ENCODE assay signal across 18 cellular contexts in genomic region chr4:168558587-168558986, GRCh38.
A peak's percentile ranks its signal among the peaks of the same experiment; 100 is the strongest.
DNase-seq lines count a peak whose midpoint lies in the region; TF ChIP-seq lines count a peak whose summit lies in the region.
"Had no signal": no experiment of that assay in that cellular context is flagged by ENCODE, and none has a peak within 500 bp of the region (broad histone marks: within the 10 kb centered on the region; RNA-seq: fewer than 3 reads in every experiment).

No MANE protein-coding gene starts in this region.

- TF ChIP-seq CTCF in MCF 10A (IDR thresholded peaks at IDR 0.05; ENCODE audit: unreplicated experiment) (no peak), breast epithelium (IDR thresholded peaks at IDR 0.05) (no peak), hepatocyte (IDR thresholded peaks at IDR 0.05; ENCODE audit: poor library complexity) (no peak), type B pancreatic cell (conservative IDR thresholded peaks at IDR 0.05) (no peak), GM20000 (IDR thresholded peaks at IDR 0.05; ENCODE audit: extremely low read depth, missing control alignments) (no peak), uterus (IDR thresholded peaks at IDR 0.05) (no peak), suprapubic skin (IDR thresholded peaks at IDR 0.05) (no peak)

- BruUV-seq in MCF 10A (replicated peaks; lab: Mats Ljungman, UMichigan): no TSS peak

- whole genome bisulfite sequencing in hepatocyte (ENCODE audit: low lambda C conversion rate, missing lambda C conversion rate): 75% methylated on average over 2 of the region's 2 CpGs
- WGBS in suprapubic skin: 70% methylated on average over 2 of the region's 2 CpGs

- DNase-seq in MCF 10A (ENCODE audit: unreplicated experiment): peak; percentile 30
- DNase-seq in breast epithelium (ENCODE audit: low spot score in 2 of 2): no peak
- DNase-seq in astrocyte of the hippocampus (ENCODE audit: low read depth, low spot score): peak; percentile 44
- no peak for DNase-seq in hepatocyte (ENCODE audit: low spot score)
- DNase-seq in type B pancreatic cell (ENCODE audit: extremely low spot score, unreplicated experiment): no peak
- DNase-seq in GM20000 (ENCODE audit: low spot score): no peak
- DNase-seq in uterus: no peak
- DNase-seq in suprapubic skin (ENCODE audit: low spot score in 2 of 2): no peak
- DNase-seq: activated CD4-positive, alpha-beta T cell treated with anti-CD3 and anti-CD28 coated beads, Interleukin-2, amount 50 U/mL, for 48 hours; activated gamma-delta T cell; COR-L47; GOT3; left cardiac atrium; NCI-H1092; NCI-H2227 treated with DMSO at 0.1 percent for 48 hours had no signal

- H2AFZ ChIP-seq in hepatocyte: no peak overlapping the region

- H3K9me2 ChIP-seq in hepatocyte (replicated peaks; ENCODE audit: insufficient read depth): no peaks in the 10 kb centered on the region

- TF ChIP-seq POLR2A in breast epithelium (IDR thresholded peaks at IDR 0.05): no peak
- TF ChIP-seq POLR2A in uterus (IDR thresholded peaks at IDR 0.05): no peak
- no peak for TF ChIP-seq POLR2A in suprapubic skin (IDR thresholded peaks at IDR 0.05)

- H3K36me3 ChIP-seq in breast epithelium (no peaks in the 10 kb centered on the region), hepatocyte (replicated peaks; ENCODE audit: insufficient read depth, low read depth) (no peaks in the 10 kb centered on the region), uterus (no peaks in the 10 kb centered on the region), suprapubic skin (no peaks in the 10 kb centered on the region)
- H3K36me3 ChIP-seq: thoracic aorta had no signal

- H3K4me3 ChIP-seq in breast epithelium (no peak overlapping the region), hepatocyte (no peak overlapping the region), uterus (no peak overlapping the region), suprapubic skin (no peak overlapping the region)
- H3K4me3 ChIP-seq: skin epidermis, thoracic aorta had no signal

- POLR2A ChIA-PET in MCF 10A (lab: Yijun Ruan, JAX): no interaction called here

- intact Hi-C loops in MCF 10A (cut with micrococcal nuclease) (no loop called here), breast epithelium (cut with DNase I; ENCODE audit: low total_unique reads) (no loop called here), uterus (cut with DNase I; ENCODE audit: low total_unique reads) (no loop called here)

- H3K9me3 ChIP-seq in breast epithelium: no peaks in the 10 kb centered on the region
- H3K9me3 ChIP-seq in hepatocyte (ENCODE audit: low read depth): no peaks in the 10 kb centered on the region
- no peaks in the 10 kb centered on the region for H3K9me3 ChIP-seq in uterus
- no peaks in the 10 kb centered on the region for H3K9me3 ChIP-seq in suprapubic skin
- H3K9me3 ChIP-seq: thoracic aorta had no signal

- H4K20me1 ChIP-seq in hepatocyte (ENCODE audit: insufficient read depth, poor library complexity, severe bottlenecking): no peaks in the 10 kb centered on the region

- H3K27me3 ChIP-seq in breast epithelium (no peaks in the 10 kb centered on the region), hepatocyte (no peaks in the 10 kb centered on the region), uterus (no peaks in the 10 kb centered on the region), suprapubic skin (no peaks in the 10 kb centered on the region)

- TF ChIP-seq EP300 in suprapubic skin (IDR thresholded peaks at IDR 0.05): no peak

- H3K4me3 Mint-ChIP-seq in MCF 10A (ENCODE audit: unreplicated experiment) (no peak overlapping the region), type B pancreatic cell (peak overlapping the region; percentile 15)

- H3K36me3 Mint-ChIP-seq in MCF 10A (ENCODE audit: insufficient read depth, unreplicated experiment) (no peaks in the 10 kb centered on the region), type B pancreatic cell (peaks cover 3% of the 10 kb centered on the region)

- H3K27ac Mint-ChIP-seq in MCF 10A (ENCODE audit: low read depth, unreplicated experiment): peak overlapping the region; percentile 25
- H3K27ac Mint-ChIP-seq in type B pancreatic cell: peak overlapping the region; percentile 65

- CTCF ChIA-PET in MCF 10A (lab: Yijun Ruan, JAX): interaction anchor here (1.0 kb wide), 1 partner anchor 362 kb away, joined by 3 read pairs; no protein-coding TSS in a partner anchor

- H3K27ac ChIP-seq in breast epithelium (no peak overlapping the region), hepatocyte (peak overlapping the region; percentile 65), uterus (no peak overlapping the region), suprapubic skin (no peak overlapping the region)
- H3K27ac ChIP-seq: 22Rv1, skin epidermis, thoracic aorta had no signal

- H3K27me3 Mint-ChIP-seq in MCF 10A (ENCODE audit: insufficient read depth, unreplicated experiment): no peaks in the 10 kb centered on the region
- no peaks in the 10 kb centered on the region for H3K27me3 Mint-ChIP-seq in type B pancreatic cell

- H3K4me1 ChIP-seq in breast epithelium (no peaks in the 10 kb centered on the region), hepatocyte (ENCODE audit: insufficient read depth) (peaks cover 48% of the 10 kb centered on the region), uterus (no peaks in the 10 kb centered on the region), suprapubic skin (peaks cover 11% of the 10 kb centered on the region)

- H3K79me2 ChIP-seq in hepatocyte: no peaks in the 10 kb centered on the region

- H3K9me3 Mint-ChIP-seq in MCF 10A (ENCODE audit: unreplicated experiment) (peaks cover 7% of the 10 kb centered on the region), type B pancreatic cell (peaks cover 8% of the 10 kb centered on the region)

- peak overlapping the region; percentile 16 for H3K4me2 ChIP-seq in hepatocyte

- H3K4me1 Mint-ChIP-seq in MCF 10A (ENCODE audit: insufficient read depth, unreplicated experiment): peaks cover 20% of the 10 kb centered on the region
- H3K4me1 Mint-ChIP-seq in type B pancreatic cell (ENCODE audit: unreplicated experiment): peaks cover 57% of the 10 kb centered on the region

Comparison
In these comparisons a context has a peak if more than half of its experiments do, and no peak if none do; other contexts are left out.
1. DNase-seq: peak in MCF 10A (single experiment) and astrocyte of the hippocampus (single experiment); none in breast epithelium (0 of 2), hepatocyte (single experiment), type B pancreatic cell (single experiment), GM20000 (single experiment), uterus (0 of 2) and suprapubic skin (0 of 2).